Comparison of ENCODE assay signal across 13 cellular contexts in genomic region chr5:169243651-169244422, GRCh38. TPM values are rescaled to one million over a fixed set of nuclear protein-coding genes. Genes with fewer than 3 reads are reported as not detected.
DNase-seq lines count a peak whose midpoint lies in the region; ATAC-seq lines count a peak whose summit lies in the region.
"Had no signal": no experiment of that assay in that cellular context is flagged by ENCODE, and none has a peak within 500 bp of the region (broad histone marks: within the 10 kb centered on the region; RNA-seq: fewer than 3 reads in every experiment).

No MANE protein-coding gene starts in this region.

- no peaks in the 10 kb centered on the region for H3K4me1 Mint-ChIP-seq in activated CD4-positive, alpha-beta T cell treated with anti-CD3 and anti-CD28 coated beads for 36 hours
- H3K4me1 Mint-ChIP-seq: CD8-positive, alpha-beta memory T cell had no signal

- no peaks in the 10 kb centered on the region for H3K36me3 Mint-ChIP-seq in activated CD4-positive, alpha-beta T cell treated with anti-CD3 and anti-CD28 coated beads for 36 hours (ENCODE audit: low read depth)

- ATAC-seq in activated CD4-positive, alpha-beta T cell treated with anti-CD3 and anti-CD28 coated beads for 36 hours = peak; percentile 26
- ATAC-seq in HG03521 (IDR thresholded peaks at IDR 0.05; ENCODE audit: unreplicated experiment) = no peak
- no peak for ATAC-seq in GM21447 (IDR thresholded peaks at IDR 0.05; ENCODE audit: unreplicated experiment)
- ATAC-seq: HCT116 had no signal

- H3K4me3 Mint-ChIP-seq in activated CD4-positive, alpha-beta T cell treated with anti-CD3 and anti-CD28 coated beads for 36 hours = no peak overlapping the region
- H3K4me3 Mint-ChIP-seq: CD8-positive, alpha-beta memory T cell had no signal

- H3K27me3 Mint-ChIP-seq in activated CD4-positive, alpha-beta T cell treated with anti-CD3 and anti-CD28 coated beads for 36 hours = peaks cover 8% of the 10 kb centered on the region

- peaks cover 4% of the 10 kb centered on the region for H3K9me3 Mint-ChIP-seq in activated CD4-positive, alpha-beta T cell treated with anti-CD3 and anti-CD28 coated beads for 36 hours (ENCODE audit: low read depth)

- DNase-seq in activated CD4-positive, alpha-beta T cell treated with anti-CD3 and anti-CD28 coated beads for 36 hours = no peak
- DNase-seq in activated CD4-positive, alpha-beta T cell treated with anti-CD3 and anti-CD28 coated beads, Interleukin-2, amount 50 U/mL, for 48 hours = no peak
- DNase-seq in dedifferentiated amniotic fluid mesenchymal stem cell (ENCODE audit: extremely low spot score) (peak; percentile 30), occipital lobe (lab: John Stamatoyannopoulos, UW) (peak; percentile 42)
- DNase-seq in activated CD4-positive, CD25-positive, alpha-beta regulatory T cell (lab: John Stamatoyannopoulos, UW) = no peak
- DNase-seq: Caco-2; CD8-positive, alpha-beta memory T cell; DND-41; GF-D8 had no signal

- intact Hi-C loops in activated CD4-positive, alpha-beta T cell treated with anti-CD3 and anti-CD28 coated beads for 36 hours (cut with DNase I, micrococcal nuclease) = no loop called here

- CTCF ChIA-PET in activated CD4-positive, alpha-beta T cell treated with anti-CD3 and anti-CD28 coated beads for 36 hours (lab: Charles Lee) = interaction anchor here (0.6 kb wide), 1 partner anchor 18 kb away, joined by 4 read pairs; no protein-coding TSS in a partner anchor

- POLR2A ChIA-PET in activated CD4-positive, alpha-beta T cell treated with anti-CD3 and anti-CD28 coated beads for 36 hours (lab: Charles Lee) = no interaction called here

- H3K27ac Mint-ChIP-seq in activated CD4-positive, alpha-beta T cell treated with anti-CD3 and anti-CD28 coated beads for 36 hours = no peak overlapping the region
- H3K27ac Mint-ChIP-seq: CD8-positive, alpha-beta memory T cell had no signal

RNA-seq across cellular contexts. Expression of gene SLIT3, which starts 57.1 kb away (rescaled TPM):
- 1 to 10 TPM; 5.4 to 7.3 TPM for total RNA-seq in activated CD4-positive, alpha-beta T cell treated with anti-CD3 and anti-CD28 coated beads for 36 hours
- total RNA-seq in occipital lobe = 0.78 TPM
- total RNA-seq: A673 had no signal

Comparison
In these comparisons a context has a peak if more than half of its experiments do, and no peak if none do; other contexts are left out.
1. DNase-seq: peak in dedifferentiated amniotic fluid mesenchymal stem cell (single experiment) and occipital lobe (single experiment); none in activated CD4-positive, alpha-beta T cell treated with anti-CD3 and anti-CD28 coated beads for 36 hours (single experiment), activated CD4-positive, alpha-beta T cell treated with anti-CD3 and anti-CD28 coated beads, Interleukin-2, amount 50 U/mL, for 48 hours (0 of 2) and activated CD4-positive, CD25-positive, alpha-beta regulatory T cell (0 of 4).